In the genomic region with DNA sequence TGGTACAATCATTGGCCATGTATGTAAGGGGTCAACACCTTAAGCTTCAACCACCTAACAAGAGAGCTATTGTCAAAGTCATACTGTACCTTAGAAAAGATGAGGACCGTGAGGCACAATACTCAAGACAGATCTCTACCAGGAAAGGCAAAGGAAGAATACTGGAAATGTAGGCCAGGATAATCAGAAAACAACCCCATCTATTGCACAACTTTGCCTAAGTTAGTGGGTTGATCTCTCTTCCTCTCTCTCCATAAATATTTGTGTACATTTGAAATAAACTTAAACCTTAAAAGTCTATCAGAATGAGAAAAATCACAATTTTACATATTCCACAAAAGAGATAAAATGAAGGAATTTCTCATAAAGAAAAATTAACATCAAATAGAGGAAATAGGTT, we compare ENCODE assay signal across 17 cellular contexts.
"Had no signal": no experiment of that assay in that cellular context is flagged by ENCODE, and none has a peak within 500 bp of the region (broad histone marks: within the 10 kb centered on the region; RNA-seq: fewer than 3 reads in every experiment).

No MANE protein-coding gene starts in this region.

- H3K4me1 ChIP-seq: sigmoid colon, thyroid gland had no signal

- DNase-seq: cortex of kidney; dorsolateral prefrontal cortex; effector CD8-positive, alpha-beta T cell; glutamatergic neuron; immature natural killer cell; left colon; naive thymus-derived CD4-positive, alpha-beta T cell; posterior cingulate gyrus; sigmoid colon; stimulated activated CD4-positive, alpha-beta T cell treated with anti-CD3 and anti-CD28 coated beads, Interleukin-2, amount 100 ng/mL, for 24 hours; stimulated activated naive CD4-positive, alpha-beta T cell; thyroid gland had no signal

- FAIRE-seq: urothelium cell line had no signal

- ATAC-seq: esophagus mucosa; gastroesophageal sphincter; left colon; naive thymus-derived CD4-positive, alpha-beta T cell had no signal

- H3K9me3 ChIP-seq: gastroesophageal sphincter, neutrophil, sigmoid colon, thyroid gland had no signal

- H3K27me3 ChIP-seq: gastroesophageal sphincter, neutrophil, sigmoid colon, thyroid gland had no signal

- H3K36me3 ChIP-seq: gastroesophageal sphincter, neutrophil, sigmoid colon, thyroid gland had no signal

- H3K4me3 ChIP-seq: dorsolateral prefrontal cortex, sigmoid colon, skin epidermis, thyroid gland had no signal

- H3K27ac ChIP-seq: neutrophil, sigmoid colon, skin epidermis, thyroid gland had no signal
